25 cellular contexts compared by ENCODE assay signal in the genomic region with DNA sequence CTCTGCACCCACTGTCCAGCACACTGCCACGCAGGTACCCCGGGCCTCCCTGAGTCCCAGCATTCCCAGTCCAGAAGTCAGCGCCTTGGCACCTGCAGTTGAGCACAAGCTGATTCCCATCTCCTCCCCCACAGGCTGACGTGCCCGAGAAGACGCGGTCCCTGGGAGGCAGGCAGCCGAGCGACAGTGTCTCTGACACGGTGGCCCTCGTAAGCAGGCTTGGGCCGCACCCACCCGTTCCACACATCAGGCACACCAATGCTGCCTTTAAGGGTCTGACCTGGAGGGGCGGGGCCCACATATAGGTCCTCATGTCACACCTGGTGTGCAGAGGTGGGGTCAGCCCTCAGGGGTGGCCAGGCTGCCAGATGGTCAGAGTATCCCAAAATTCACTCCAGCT.
"Had no signal": no experiment of that assay in that cellular context is flagged by ENCODE, and none has a peak within 500 bp of the region (broad histone marks: within the 10 kb centered on the region; RNA-seq: fewer than 3 reads in every experiment).

No MANE protein-coding gene starts in this region.

- DNase-seq: activated B cell treated with CpG ODN at 0.5 μM for 24 hours; activated CD4-positive, alpha-beta T cell treated with anti-CD3 and anti-CD28 coated beads for 48 hours; activated CD4-positive, alpha-beta T cell treated with anti-CD3 and anti-CD28 coated beads, Interleukin-2, amount 50 U/mL, for 1 hour; activated CD4-positive, alpha-beta T cell treated with anti-CD3 and anti-CD28 coated beads, Interleukin-2, amount 50 U/mL, for 48 hours; activated CD8-positive, alpha-beta memory T cell treated with anti-CD3 and anti-CD28 coated beads for 24 hours; activated CD8-positive, alpha-beta T cell treated with anti-CD3 and anti-CD28 coated beads for 36 hours; activated effector memory CD4-positive, alpha-beta T cell treated with Interleukin-2 at 50 U/mL for 16 hours; activated gamma-delta T cell treated with Interleukin-2 at 50 U/mL for 16 hours; activated naive CD4-positive, alpha-beta T cell treated with anti-CD3 and anti-CD28 coated beads, Interleukin-2, amount 50 U/mL, for 16 hours; activated naive CD4-positive, alpha-beta T cell treated with Interleukin-2 at 50 U/mL for 16 hours; activated T-cell treated with anti-CD3 and anti-CD28 coated beads, Interleukin-2, amount 50 U/mL, for 4 hours; amniotic stem cell; anterior cingulate cortex; brain microvascular endothelial cell; dorsolateral prefrontal cortex; effector memory CD4-positive, alpha-beta T cell; endodermal cell; foreskin fibroblast; T-helper 17 cell; T1000; WERI-Rb-1 had no signal

- ATAC-seq: activated CD4-positive, CD25-positive, alpha-beta regulatory T cell treated with anti-CD3 and anti-CD28 coated beads, Interleukin-2, amount 50 U/mL, for 24 hours; activated CD8-positive, alpha-beta T cell treated with anti-CD3 and anti-CD28 coated beads for 36 hours; activated T-cell treated with anti-CD3 and anti-CD28 coated beads, Interleukin-2, amount 50 U/mL, for 4 hours; activated T-helper 17 cell treated with anti-CD3 and anti-CD28 coated beads, Interleukin-2, amount 50 U/mL, for 72 hours; esophagus mucosa; T-helper 17 cell had no signal

- H3K27me3 ChIP-seq: brain microvascular endothelial cell, dorsolateral prefrontal cortex had no signal

- H3K4me3 ChIP-seq: coronary artery, dorsolateral prefrontal cortex had no signal

- H3K27ac ChIP-seq: brain microvascular endothelial cell, coronary artery, dorsolateral prefrontal cortex, WERI-Rb-1 had no signal
